In genomic region chr1:231590453-231591198, GRCh38 we compare ENCODE assay signal across 8 cellular contexts.
DNase-seq lines count a peak whose midpoint lies in the region; ATAC-seq, FAIRE-seq and TF ChIP-seq lines count a peak whose summit lies in the region.

No MANE protein-coding gene starts in this region.

- in situ Hi-C loops in astrocyte of the spinal cord (cut with HindIII; ENCODE audit: low sequenced_read_pairs) = no loop called here

- no peak overlapping the region for H3K4me3 ChIP-seq in astrocyte of the spinal cord (ENCODE audit: low read depth, low read length)

- TF ChIP-seq CTCF in astrocyte of the spinal cord (IDR thresholded peaks at IDR 0.05; ENCODE audit: low read depth, low read length) = peak; percentile 93

- ATAC-seq in HG03520 (IDR thresholded peaks at IDR 0.05; ENCODE audit: unreplicated experiment) (peak; percentile 53), GM18870 (IDR thresholded peaks at IDR 0.05; ENCODE audit: unreplicated experiment) (no peak)

- FAIRE-seq in RCC 7860 (lab: Jason Lieb, UNC) = peak; percentile 66

- peak; percentile 32 for DNase-seq in NCI-H2196 (lab: John Stamatoyannopoulos, UW; ENCODE audit: unreplicated experiment)
- no peak for DNase-seq in NCI-H2196 treated with DMSO at 0.1 percent for 48 hours (lab: John Stamatoyannopoulos, UW; ENCODE audit: unreplicated experiment)
- DNase-seq in RCC 7860 (ENCODE audit: low spot score) = peak; percentile 59
- peak; percentile 76 for DNase-seq in astrocyte of the spinal cord (ENCODE audit: low read depth, low spot score)
- DNase-seq in iPS-NIHi7 (ENCODE audit: extremely low spot score) = peak; percentile 65
- peak; percentile 32 for DNase-seq in stimulated activated CD4-positive, alpha-beta T cell treated with anti-CD3 and anti-CD28 coated beads, Interleukin-12 subunit alpha, Interleukin-12 subunit beta, amount 100 ng/mL, for 4 hours
